Comparison of ENCODE assay signal across 4 cellular contexts in genomic region chr13:78339927-78340326, GRCh38.
"Had no signal": no experiment of that assay in that cellular context is flagged by ENCODE, and none has a peak within 500 bp of the region (broad histone marks: within the 10 kb centered on the region; RNA-seq: fewer than 3 reads in every experiment).

No MANE protein-coding gene starts in this region.

- H3K4me1 Mint-ChIP-seq: GM23338, H9, IgD-negative memory B cell had no signal

- H3K4me3 Mint-ChIP-seq: GM23338, H9, IgD-negative memory B cell had no signal

- H3K36me3 Mint-ChIP-seq: IgD-negative memory B cell had no signal

- ATAC-seq: GM23338 had no signal

- DNase-seq: H9, HCEC 1CT had no signal

- H3K9me3 Mint-ChIP-seq: GM23338, H9 had no signal

- H3K4me3 ChIP-seq: GM23338 had no signal

- H3K27ac Mint-ChIP-seq: GM23338, H9, IgD-negative memory B cell had no signal
